ENCODE assay signal across 18 cellular contexts in genomic region chr7:36969376-36969775, GRCh38.
DNase-seq lines count a peak whose midpoint lies in the region; ATAC-seq and TF ChIP-seq lines count a peak whose summit lies in the region.
"Had no signal": no experiment of that assay in that cellular context is flagged by ENCODE, and none has a peak within 500 bp of the region (broad histone marks: within the 10 kb centered on the region; RNA-seq: fewer than 3 reads in every experiment).

No MANE protein-coding gene starts in this region.

- H3K36me3 ChIP-seq in neutrophil (no peaks in the 10 kb centered on the region), thyroid gland (no peaks in the 10 kb centered on the region)
- H3K36me3 ChIP-seq: SJCRH30 had no signal

- H3K9me3 ChIP-seq in neutrophil, result no peaks in the 10 kb centered on the region
- H3K9me3 ChIP-seq in thyroid gland, result no peaks in the 10 kb centered on the region
- H3K9me3 ChIP-seq: SJCRH30 had no signal

- peaks cover 48% of the 10 kb centered on the region for H3K4me1 Mint-ChIP-seq in activated naive CD4-positive, alpha-beta T cell treated with anti-CD3 and anti-CD28 coated beads, Interleukin-2, amount 50 U/mL, for 24 hours
- peaks cover 35% of the 10 kb centered on the region for H3K4me1 Mint-ChIP-seq in activated CD8-positive, alpha-beta T cell treated with anti-CD3 and anti-CD28 coated beads, Interleukin-2, amount 10 ng/mL, durations not matched to agents 7 days and 5 days (ENCODE audit: low read depth)

- TF ChIP-seq POLR2A in thyroid gland (IDR thresholded peaks at IDR 0.05), result no peak

- no peak for ATAC-seq in activated CD8-positive, alpha-beta T cell treated with anti-CD3 and anti-CD28 coated beads, Interleukin-2, amount 10 ng/mL, durations not matched to agents 7 days and 5 days
- ATAC-seq: GM23338; stimulated activated memory B cell treated with anti-CD40 and anti-IgM and Interleukin-4, amounts not matched to agents 10 μg/mL and 1 μg/mL and 100 μg/mL, for 72 hours had no signal

- H3K27me3 Mint-ChIP-seq in activated naive CD4-positive, alpha-beta T cell treated with anti-CD3 and anti-CD28 coated beads, Interleukin-2, amount 50 U/mL, for 24 hours, result no peaks in the 10 kb centered on the region
- H3K27me3 Mint-ChIP-seq in activated CD8-positive, alpha-beta T cell treated with anti-CD3 and anti-CD28 coated beads, Interleukin-2, amount 10 ng/mL, durations not matched to agents 7 days and 5 days (ENCODE audit: low read depth), result no peaks in the 10 kb centered on the region
- H3K27me3 Mint-ChIP-seq: stimulated activated memory B cell treated with anti-CD40 and anti-IgM and Interleukin-4, amounts not matched to agents 10 μg/mL and 1 μg/mL and 100 μg/mL, for 72 hours had no signal

- TF ChIP-seq CTCF in neutrophil (IDR thresholded peaks at IDR 0.05), result no peak
- TF ChIP-seq CTCF in thyroid gland (IDR thresholded peaks at IDR 0.05), result no peak

- H3K4me3 ChIP-seq in neutrophil (ENCODE audit: low read depth in 1 of 2, low read length in 1 of 2) (peak overlapping the region; percentile 19 to 26), thyroid gland (replicated peaks in 1 of 3) (no peak overlapping the region)
- H3K4me3 ChIP-seq: GM23338, SJCRH30 had no signal

- peaks cover 60 to 64% of the 10 kb centered on the region in 2 experiments for H3K4me1 ChIP-seq in neutrophil (ENCODE audit: control insufficient read depth in 1 of 2, insufficient read depth in 1 of 2, low read depth in 1 of 2, low read length in 1 of 2)
- H3K4me1 ChIP-seq in thyroid gland, result peaks cover 5 to 15% of the 10 kb centered on the region in 2 donors

- H3K36me3 Mint-ChIP-seq in activated naive CD4-positive, alpha-beta T cell treated with anti-CD3 and anti-CD28 coated beads, Interleukin-2, amount 50 U/mL, for 24 hours, result peaks cover 25% of the 10 kb centered on the region
- peaks cover 45% of the 10 kb centered on the region for H3K36me3 Mint-ChIP-seq in activated CD8-positive, alpha-beta T cell treated with anti-CD3 and anti-CD28 coated beads, Interleukin-2, amount 10 ng/mL, durations not matched to agents 7 days and 5 days (ENCODE audit: low read depth)

- no peak for DNase-seq in activated naive CD4-positive, alpha-beta T cell (lab: John Stamatoyannopoulos, UW)
- peak; percentile 93 to 95 for DNase-seq in NOMO-1 (lab: John Stamatoyannopoulos, UW; ENCODE audit: unreplicated experiment in 2 of 2)
- DNase-seq in activated CD8-positive, alpha-beta T cell treated with anti-CD3 and anti-CD28 coated beads, Interleukin-2, amount 10 ng/mL, durations not matched to agents 7 days and 5 days, result peak; percentile 51
- DNase-seq in GM03348 (ENCODE audit: low spot score), result no peak
- no peak for DNase-seq in thyroid gland
- DNase-seq in D341Med (ENCODE audit: low spot score), result no peak
- DNase-seq: activated CD4-positive, CD25-positive, alpha-beta regulatory T cell; activated T-cell treated with anti-CD3 and anti-CD28 coated beads, Interleukin-2, amount 50 U/mL, for 48 hours; effector CD8-positive, alpha-beta T cell; NCI-H187; NCI-H526; retina; SJCRH30; stimulated activated CD4-positive, alpha-beta T cell treated with anti-CD3 and anti-CD28 coated beads, Interleukin-4, amount 100 ng/mL, for 1 hour had no signal

- H3K27ac ChIP-seq in neutrophil (peak overlapping the region; percentile 95), thyroid gland (no peak overlapping the region)
- H3K27ac ChIP-seq: SJCRH30 had no signal

- intact Hi-C loops in thyroid gland (cut with DNase I), result loop anchor here (5.0 kb wide), 2 partner anchors 213 to 233 kb away; no protein-coding TSS in a partner anchor

- no peak overlapping the region for H3K4me3 Mint-ChIP-seq in activated naive CD4-positive, alpha-beta T cell treated with anti-CD3 and anti-CD28 coated beads, Interleukin-2, amount 50 U/mL, for 24 hours
- peak overlapping the region; percentile 16 for H3K4me3 Mint-ChIP-seq in activated CD8-positive, alpha-beta T cell treated with anti-CD3 and anti-CD28 coated beads, Interleukin-2, amount 10 ng/mL, durations not matched to agents 7 days and 5 days
- H3K4me3 Mint-ChIP-seq: GM23338; stimulated activated memory B cell treated with anti-CD40 and anti-IgM and Interleukin-4, amounts not matched to agents 10 μg/mL and 1 μg/mL and 100 μg/mL, for 72 hours had no signal

- no peaks in the 10 kb centered on the region for H3K27me3 ChIP-seq in neutrophil
- H3K27me3 ChIP-seq in thyroid gland, result no peaks in the 10 kb centered on the region
- H3K27me3 ChIP-seq: SJCRH30 had no signal

- CTCF ChIA-PET in activated CD8-positive, alpha-beta T cell treated with anti-CD3 and anti-CD28 coated beads, Interleukin-2, amount 10 ng/mL, durations not matched to agents 7 days and 5 days (lab: Charles Lee), result interaction anchor here (1.2 to 3.9 kb wide), 2 partner anchors 16 to 482 kb away, joined by 5 to 24 read pairs; no protein-coding TSS in a partner anchor

- POLR2A ChIA-PET in activated CD8-positive, alpha-beta T cell treated with anti-CD3 and anti-CD28 coated beads, Interleukin-2, amount 10 ng/mL, durations not matched to agents 7 days and 5 days (lab: Charles Lee), result no interaction called here

- H3K9me3 Mint-ChIP-seq in activated naive CD4-positive, alpha-beta T cell treated with anti-CD3 and anti-CD28 coated beads, Interleukin-2, amount 50 U/mL, for 24 hours, result no peaks in the 10 kb centered on the region
- peaks cover 21% of the 10 kb centered on the region for H3K9me3 Mint-ChIP-seq in activated CD8-positive, alpha-beta T cell treated with anti-CD3 and anti-CD28 coated beads, Interleukin-2, amount 10 ng/mL, durations not matched to agents 7 days and 5 days (ENCODE audit: insufficient read depth)
- H3K9me3 Mint-ChIP-seq: stimulated activated memory B cell treated with anti-CD40 and anti-IgM and Interleukin-4, amounts not matched to agents 10 μg/mL and 1 μg/mL and 100 μg/mL, for 72 hours had no signal

- peak overlapping the region; percentile 2 for H3K27ac Mint-ChIP-seq in activated naive CD4-positive, alpha-beta T cell treated with anti-CD3 and anti-CD28 coated beads, Interleukin-2, amount 50 U/mL, for 24 hours
- H3K27ac Mint-ChIP-seq in activated CD8-positive, alpha-beta T cell treated with anti-CD3 and anti-CD28 coated beads, Interleukin-2, amount 10 ng/mL, durations not matched to agents 7 days and 5 days, result peak overlapping the region; percentile 57
- H3K27ac Mint-ChIP-seq: GM23338; stimulated activated memory B cell treated with anti-CD40 and anti-IgM and Interleukin-4, amounts not matched to agents 10 μg/mL and 1 μg/mL and 100 μg/mL, for 72 hours had no signal

Comparison
In these comparisons a context has a peak if more than half of its experiments do, and no peak if none do; other contexts are left out.
1. DNase-seq: peak in NOMO-1 (2 of 2) and activated CD8-positive, alpha-beta T cell treated with anti-CD3 and anti-CD28 coated beads, Interleukin-2, amount 10 ng/mL, durations not matched to agents 7 days and 5 days (single experiment); none in activated naive CD4-positive, alpha-beta T cell (0 of 4), GM03348 (single experiment), thyroid gland (0 of 2) and D341Med (single experiment).
2. H3K4me3 ChIP-seq: peak in neutrophil (2 of 2); none in thyroid gland (0 of 3).